ENCODE assay signal across 1 cellular context in the genomic region with DNA sequence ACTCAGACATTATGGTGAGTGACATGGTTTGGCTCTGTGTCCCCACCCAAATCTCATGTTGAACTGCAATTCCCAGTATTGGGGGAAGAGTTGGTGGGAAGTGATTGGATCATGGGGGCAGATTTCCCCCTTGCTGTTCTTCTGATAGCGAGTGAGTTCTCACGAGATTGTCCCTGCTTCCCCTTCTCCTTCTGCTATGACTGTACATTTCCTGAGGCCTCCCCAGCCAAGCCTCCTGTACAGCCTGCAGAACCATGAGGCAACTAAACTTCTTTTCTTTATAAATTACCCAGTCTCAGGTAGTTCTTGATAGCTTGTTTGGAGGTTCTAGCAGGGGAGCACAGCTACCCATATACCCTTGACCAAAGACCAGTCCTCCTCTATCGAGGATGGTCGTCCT.
TF ChIP-seq lines count a peak whose summit lies in the region.

No MANE protein-coding gene starts in this region.

TF ChIP-seq in IMR-90, 13 proteins besides CTCF, POLR2A, EP300 and RAD21 (continued from another document):
- TF ChIP-seq, protein P1, sequence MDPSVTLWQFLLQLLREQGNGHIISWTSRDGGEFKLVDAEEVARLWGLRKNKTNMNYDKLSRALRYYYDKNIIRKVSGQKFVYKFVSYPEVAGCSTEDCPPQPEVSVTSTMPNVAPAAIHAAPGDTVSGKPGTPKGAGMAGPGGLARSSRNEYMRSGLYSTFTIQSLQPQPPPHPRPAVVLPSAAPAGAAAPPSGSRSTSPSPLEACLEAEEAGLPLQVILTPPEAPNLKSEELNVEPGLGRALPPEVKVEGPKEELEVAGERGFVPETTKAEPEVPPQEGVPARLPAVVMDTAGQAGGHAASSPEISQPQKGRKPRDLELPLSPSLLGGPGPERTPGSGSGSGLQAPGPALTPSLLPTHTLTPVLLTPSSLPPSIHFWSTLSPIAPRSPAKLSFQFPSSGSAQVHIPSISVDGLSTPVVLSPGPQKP (IDR thresholded peaks at IDR 0.05; ENCODE audit: borderline replicate concordance, low read depth, low read length) = no peak
TF ChIP-seq in IMR-90: peak in this region for 0.
